2 cellular contexts compared by ENCODE assay signal in the genomic region with DNA sequence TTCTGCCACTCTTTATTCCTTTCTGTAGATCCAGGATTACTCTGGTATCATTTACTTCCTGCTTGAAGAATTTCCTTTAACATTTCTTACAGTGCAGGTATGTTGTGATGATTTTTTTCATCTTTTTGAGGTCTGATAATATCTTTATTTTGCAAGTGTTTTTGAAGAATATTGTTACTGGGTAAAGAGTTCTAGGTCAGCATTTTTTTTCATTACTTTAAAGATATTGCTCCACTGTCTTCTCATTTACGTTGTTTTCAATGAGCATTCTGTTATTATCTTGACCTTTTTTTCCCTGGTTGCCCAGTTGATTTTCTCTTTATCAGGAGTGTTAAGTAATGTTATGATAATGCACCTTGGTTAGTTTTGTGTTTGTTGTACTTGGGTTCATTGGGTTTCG.
TF ChIP-seq lines count a peak whose summit lies in the region.

No MANE protein-coding gene starts in this region.

TF ChIP-seq in HepG2, 621 proteins besides CTCF, POLR2A, EP300 and RAD21:
- TF ChIP-seq ZNF549 (CRISPR knock-in tag; IDR thresholded peaks at IDR 0.05): no peak
- TF ChIP-seq MAFK (conservative IDR thresholded peaks at IDR 0.05 in 1 of 2, IDR thresholded peaks at IDR 0.05 in 1 of 2; ENCODE audit: low read length in 2 of 2): peak; percentile 48 to 75; a peak in 3 of 4 replicates

TF ChIP-seq in K562, 482 proteins besides CTCF, POLR2A, EP300 and RAD21:
- TF ChIP-seq, protein P1, sequence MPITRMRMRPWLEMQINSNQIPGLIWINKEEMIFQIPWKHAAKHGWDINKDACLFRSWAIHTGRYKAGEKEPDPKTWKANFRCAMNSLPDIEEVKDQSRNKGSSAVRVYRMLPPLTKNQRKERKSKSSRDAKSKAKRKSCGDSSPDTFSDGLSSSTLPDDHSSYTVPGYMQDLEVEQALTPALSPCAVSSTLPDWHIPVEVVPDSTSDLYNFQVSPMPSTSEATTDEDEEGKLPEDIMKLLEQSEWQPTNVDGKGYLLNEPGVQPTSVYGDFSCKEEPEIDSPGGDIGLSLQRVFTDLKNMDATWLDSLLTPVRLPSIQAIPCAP (CRISPR knock-in tag; IDR thresholded peaks at IDR 0.05; ENCODE audit: borderline replicate concordance): no peak
- TF ChIP-seq ZKSCAN8 (CRISPR knock-in tag; IDR thresholded peaks at IDR 0.05) (no peak), ZNF274 (IDR thresholded peaks at IDR 0.05; ENCODE audit: borderline replicate concordance, low read depth, low read length) (no peak), NCOA6 (IDR thresholded peaks at IDR 0.05) (no peak), BRD4 (IDR thresholded peaks at IDR 0.05) (no peak), HNRNPLL (IDR thresholded peaks at IDR 0.05; ENCODE audit: low read depth, low read length, poor library complexity, severe bottlenecking) (no peak), MYNN (IDR thresholded peaks at IDR 0.05) (no peak), MYNN (CRISPR knock-in tag; IDR thresholded peaks at IDR 0.05) (no peak), ZNF316 (IDR thresholded peaks at IDR 0.05) (peak; percentile 79), ZNF766 (CRISPR knock-in tag; conservative IDR thresholded peaks at IDR 0.05) (no peak), RNF2 (IDR thresholded peaks at IDR 0.05) (no peak), ZNF79 (CRISPR knock-in tag; IDR thresholded peaks at IDR 0.05; ENCODE audit: low read depth) (no peak), NR4A1 (CRISPR knock-in tag; IDR thresholded peaks at IDR 0.05) (no peak), NR4A1 (tag; IDR thresholded peaks at IDR 0.05) (no peak), KAT2B (IDR thresholded peaks at IDR 0.05; ENCODE audit: low read depth, low read length) (no peak), MAFG (tag; conservative IDR thresholded peaks at IDR 0.05) (0 out of 2 replicates have a peak, but pooled peaks have one; percentile 31)
- TF ChIP-seq, protein P2, sequence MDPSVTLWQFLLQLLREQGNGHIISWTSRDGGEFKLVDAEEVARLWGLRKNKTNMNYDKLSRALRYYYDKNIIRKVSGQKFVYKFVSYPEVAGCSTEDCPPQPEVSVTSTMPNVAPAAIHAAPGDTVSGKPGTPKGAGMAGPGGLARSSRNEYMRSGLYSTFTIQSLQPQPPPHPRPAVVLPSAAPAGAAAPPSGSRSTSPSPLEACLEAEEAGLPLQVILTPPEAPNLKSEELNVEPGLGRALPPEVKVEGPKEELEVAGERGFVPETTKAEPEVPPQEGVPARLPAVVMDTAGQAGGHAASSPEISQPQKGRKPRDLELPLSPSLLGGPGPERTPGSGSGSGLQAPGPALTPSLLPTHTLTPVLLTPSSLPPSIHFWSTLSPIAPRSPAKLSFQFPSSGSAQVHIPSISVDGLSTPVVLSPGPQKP (CRISPR knock-in tag; IDR thresholded peaks at IDR 0.05): no peak
- TF ChIP-seq, protein P3, sequence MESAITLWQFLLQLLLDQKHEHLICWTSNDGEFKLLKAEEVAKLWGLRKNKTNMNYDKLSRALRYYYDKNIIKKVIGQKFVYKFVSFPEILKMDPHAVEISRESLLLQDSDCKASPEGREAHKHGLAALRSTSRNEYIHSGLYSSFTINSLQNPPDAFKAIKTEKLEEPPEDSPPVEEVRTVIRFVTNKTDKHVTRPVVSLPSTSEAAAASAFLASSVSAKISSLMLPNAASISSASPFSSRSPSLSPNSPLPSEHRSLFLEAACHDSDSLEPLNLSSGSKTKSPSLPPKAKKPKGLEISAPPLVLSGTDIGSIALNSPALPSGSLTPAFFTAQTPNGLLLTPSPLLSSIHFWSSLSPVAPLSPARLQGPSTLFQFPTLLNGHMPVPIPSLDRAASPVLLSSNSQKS (CRISPR knock-in tag; IDR thresholded peaks at IDR 0.05): no peak
- TF ChIP-seq, protein P4, sequence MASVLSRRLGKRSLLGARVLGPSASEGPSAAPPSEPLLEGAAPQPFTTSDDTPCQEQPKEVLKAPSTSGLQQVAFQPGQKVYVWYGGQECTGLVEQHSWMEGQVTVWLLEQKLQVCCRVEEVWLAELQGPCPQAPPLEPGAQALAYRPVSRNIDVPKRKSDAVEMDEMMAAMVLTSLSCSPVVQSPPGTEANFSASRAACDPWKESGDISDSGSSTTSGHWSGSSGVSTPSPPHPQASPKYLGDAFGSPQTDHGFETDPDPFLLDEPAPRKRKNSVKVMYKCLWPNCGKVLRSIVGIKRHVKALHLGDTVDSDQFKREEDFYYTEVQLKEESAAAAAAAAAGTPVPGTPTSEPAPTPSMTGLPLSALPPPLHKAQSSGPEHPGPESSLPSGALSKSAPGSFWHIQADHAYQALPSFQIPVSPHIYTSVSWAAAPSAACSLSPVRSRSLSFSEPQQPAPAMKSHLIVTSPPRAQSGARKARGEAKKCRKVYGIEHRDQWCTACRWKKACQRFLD (CRISPR knock-in tag; IDR thresholded peaks at IDR 0.05): no peak
TF ChIP-seq in K562: peak in this region for 2.
